Comparison of ENCODE assay signal across 1 cellular context in the genomic region with DNA sequence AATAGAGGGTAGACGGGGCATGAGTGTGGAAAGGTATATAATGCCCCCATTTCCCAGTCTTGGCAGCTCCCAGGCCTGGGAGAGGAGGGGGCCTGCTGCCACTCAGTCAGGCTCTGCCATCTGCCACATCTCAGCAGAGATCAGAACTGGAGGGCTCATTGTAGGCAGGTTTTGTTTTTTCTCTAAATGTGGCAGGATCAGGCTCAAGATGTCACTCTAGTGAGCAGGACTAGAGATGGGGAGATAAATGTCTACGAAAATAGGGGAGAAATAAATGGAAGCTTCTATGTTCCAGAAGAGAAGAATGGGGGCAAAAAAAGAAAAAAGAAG.
TF ChIP-seq lines count a peak whose summit lies in the region.

No MANE protein-coding gene starts in this region.

TF ChIP-seq in GM23338, 12 proteins besides CTCF, POLR2A, EP300 and RAD21 (continued from another document):
- TF ChIP-seq, protein P1, sequence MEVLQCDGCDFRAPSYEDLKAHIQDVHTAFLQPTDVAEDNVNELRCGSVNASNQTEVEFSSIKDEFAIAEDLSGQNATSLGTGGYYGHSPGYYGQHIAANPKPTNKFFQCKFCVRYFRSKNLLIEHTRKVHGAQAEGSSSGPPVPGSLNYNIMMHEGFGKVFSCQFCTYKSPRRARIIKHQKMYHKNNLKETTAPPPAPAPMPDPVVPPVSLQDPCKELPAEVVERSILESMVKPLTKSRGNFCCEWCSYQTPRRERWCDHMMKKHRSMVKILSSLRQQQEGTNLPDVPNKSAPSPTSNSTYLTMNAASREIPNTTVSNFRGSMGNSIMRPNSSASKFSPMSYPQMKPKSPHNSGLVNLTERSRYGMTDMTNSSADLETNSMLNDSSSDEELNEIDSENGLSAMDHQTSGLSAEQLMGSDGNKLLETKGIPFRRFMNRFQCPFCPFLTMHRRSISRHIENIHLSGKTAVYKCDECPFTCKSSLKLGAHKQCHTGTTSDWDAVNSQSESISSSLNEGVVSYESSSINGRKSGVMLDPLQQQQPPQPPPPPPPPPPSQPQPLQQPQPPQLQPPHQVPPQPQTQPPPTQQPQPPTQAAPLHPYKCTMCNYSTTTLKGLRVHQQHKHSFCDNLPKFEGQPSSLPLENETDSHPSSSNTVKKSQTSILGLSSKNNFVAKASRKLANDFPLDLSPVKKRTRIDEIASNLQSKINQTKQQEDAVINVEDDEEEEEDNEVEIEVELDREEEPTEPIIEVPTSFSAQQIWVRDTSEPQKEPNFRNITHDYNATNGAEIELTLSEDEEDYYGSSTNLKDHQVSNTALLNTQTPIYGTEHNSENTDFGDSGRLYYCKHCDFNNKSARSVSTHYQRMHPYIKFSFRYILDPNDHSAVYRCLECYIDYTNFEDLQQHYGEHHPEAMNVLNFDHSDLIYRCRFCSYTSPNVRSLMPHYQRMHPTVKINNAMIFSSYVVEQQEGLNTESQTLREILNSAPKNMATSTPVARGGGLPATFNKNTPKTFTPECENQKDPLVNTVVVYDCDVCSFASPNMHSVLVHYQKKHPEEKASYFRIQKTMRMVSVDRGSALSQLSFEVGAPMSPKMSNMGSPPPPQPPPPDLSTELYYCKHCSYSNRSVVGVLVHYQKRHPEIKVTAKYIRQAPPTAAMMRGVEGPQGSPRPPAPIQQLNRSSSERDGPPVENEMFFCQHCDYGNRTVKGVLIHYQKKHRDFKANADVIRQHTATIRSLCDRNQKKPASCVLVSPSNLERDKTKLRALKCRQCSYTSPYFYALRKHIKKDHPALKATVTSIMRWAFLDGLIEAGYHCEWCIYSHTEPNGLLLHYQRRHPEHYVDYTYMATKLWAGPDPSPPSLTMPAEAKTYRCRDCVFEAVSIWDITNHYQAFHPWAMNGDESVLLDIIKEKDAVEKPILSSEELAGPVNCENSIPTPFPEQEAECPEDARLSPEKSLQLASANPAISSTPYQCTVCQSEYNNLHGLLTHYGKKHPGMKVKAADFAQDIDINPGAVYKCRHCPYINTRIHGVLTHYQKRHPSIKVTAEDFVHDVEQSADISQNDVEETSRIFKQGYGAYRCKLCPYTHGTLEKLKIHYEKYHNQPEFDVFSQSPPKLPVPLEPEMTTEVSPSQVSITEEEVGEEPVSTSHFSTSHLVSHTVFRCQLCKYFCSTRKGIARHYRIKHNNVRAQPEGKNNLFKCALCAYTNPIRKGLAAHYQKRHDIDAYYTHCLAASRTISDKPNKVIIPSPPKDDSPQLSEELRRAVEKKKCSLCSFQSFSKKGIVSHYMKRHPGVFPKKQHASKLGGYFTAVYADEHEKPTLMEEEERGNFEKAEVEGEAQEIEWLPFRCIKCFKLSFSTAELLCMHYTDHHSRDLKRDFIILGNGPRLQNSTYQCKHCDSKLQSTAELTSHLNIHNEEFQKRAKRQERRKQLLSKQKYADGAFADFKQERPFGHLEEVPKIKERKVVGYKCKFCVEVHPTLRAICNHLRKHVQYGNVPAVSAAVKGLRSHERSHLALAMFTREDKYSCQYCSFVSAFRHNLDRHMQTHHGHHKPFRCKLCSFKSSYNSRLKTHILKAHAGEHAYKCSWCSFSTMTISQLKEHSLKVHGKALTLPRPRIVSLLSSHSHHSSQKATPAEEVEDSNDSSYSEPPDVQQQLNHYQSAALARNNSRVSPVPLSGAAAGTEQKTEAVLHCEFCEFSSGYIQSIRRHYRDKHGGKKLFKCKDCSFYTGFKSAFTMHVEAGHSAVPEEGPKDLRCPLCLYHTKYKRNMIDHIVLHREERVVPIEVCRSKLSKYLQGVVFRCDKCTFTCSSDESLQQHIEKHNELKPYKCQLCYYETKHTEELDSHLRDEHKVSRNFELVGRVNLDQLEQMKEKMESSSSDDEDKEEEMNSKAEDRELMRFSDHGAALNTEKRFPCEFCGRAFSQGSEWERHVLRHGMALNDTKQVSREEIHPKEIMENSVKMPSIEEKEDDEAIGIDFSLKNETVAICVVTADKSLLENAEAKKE (CRISPR knock-in tag; IDR thresholded peaks at IDR 0.05), result no peak
- no peak for TF ChIP-seq NANOG (IDR thresholded peaks at IDR 0.05; ENCODE audit: borderline replicate concordance)
